ENCODE assay signal across 33 cellular contexts in genomic region chr9:110463499-110463898, GRCh38.
"Had no signal": no experiment of that assay in that cellular context is flagged by ENCODE, and none has a peak within 500 bp of the region (broad histone marks: within the 10 kb centered on the region; RNA-seq: fewer than 3 reads in every experiment).

No MANE protein-coding gene starts in this region.

- H3K36me3 ChIP-seq: adrenal gland, brain microvascular endothelial cell, breast epithelium had no signal

- H3K4me3 Mint-ChIP-seq: activated B cell treated with CpG ODN at 0.5 μM for 24 hours; activated CD4-positive, alpha-beta memory T cell treated with anti-CD3 and anti-CD28 coated beads for 36 hours; activated CD4-positive, alpha-beta T cell treated with anti-CD3 and anti-CD28 coated beads, Interleukin-2, amount 10 ng/mL, durations not matched to agents 24 days and 14 days; activated CD8-positive, alpha-beta T cell treated with anti-CD3 and anti-CD28 coated beads for 36 hours; activated naive CD4-positive, alpha-beta T cell treated with anti-CD3 and anti-CD28 coated beads for 36 hours; activated naive CD8-positive, alpha-beta T cell treated with anti-CD3 and anti-CD28 coated beads for 36 hours; activated T-cell treated with anti-CD3 and anti-CD28 coated beads, Interleukin-2, amount 50 U/mL, for 4 hours; activated T-cell treated with anti-CD3 and anti-CD28 coated beads, Interleukin-2, amount 50 U/mL, for 72 hours; activated T-helper 1 cell treated with anti-CD3 and anti-CD28 coated beads, Interleukin-12 subunit alpha, Interleukin-12 subunit beta, Interleukin-2, Interleukin-4 antibody, amounts not matched to agents 30 ng/mL and 10 ng/mL and 1 ng/mL, durations not matched to agents 14 hours and 24 hours and 36 hours; activated T-helper 17 cell treated with anti-CD3 and anti-CD28 coated beads, Interleukin-2, amount 50 U/mL, for 72 hours; T-helper 1 cell treated with Interleukin-12 subunit alpha and Interleukin-12 subunit beta and Interleukin-4 antibody, amounts not matched to agents 30 μg/mL and 1 μg/mL, for 36 hours; T-helper 2 cell treated with Interferon-gamma antibody and Interleukin-4, amounts not matched to agents 5 μg/mL and 100 μg/mL, for 36 hours had no signal

- H3K27ac ChIP-seq: adrenal gland, body of pancreas, brain microvascular endothelial cell, breast epithelium, VCaP had no signal

- DNase-seq: activated B cell treated with CpG ODN at 0.5 μM for 24 hours; activated CD4-positive, alpha-beta memory T cell treated with anti-CD3 and anti-CD28 coated beads for 36 hours; activated CD4-positive, alpha-beta T cell treated with anti-CD3 and anti-CD28 coated beads for 4 hours; activated CD4-positive, alpha-beta T cell treated with anti-CD3 and anti-CD28 coated beads, Interleukin-2, amount 10 ng/mL, durations not matched to agents 24 days and 14 days; activated CD4-positive, alpha-beta T cell treated with anti-CD3 and anti-CD28 coated beads, Interleukin-2, amount 50 U/mL, for 1 hour; activated CD4-positive, alpha-beta T cell treated with anti-CD3 and anti-CD28 coated beads, Interleukin-2, amount 50 U/mL, for 4 hours; activated CD4-positive, CD25-positive, alpha-beta regulatory T cell treated with anti-CD3 and anti-CD28 coated beads, Interleukin-2, amount 50 U/mL, for 72 hours; activated CD8-positive, alpha-beta memory T cell treated with anti-CD3 and anti-CD28 coated beads, Interleukin-2, amount 50 U/mL, for 4 hours; activated CD8-positive, alpha-beta T cell treated with anti-CD3 and anti-CD28 coated beads for 36 hours; activated effector memory CD4-positive, alpha-beta T cell treated with anti-CD3 and anti-CD28 coated beads, Interleukin-2, amount 50 U/mL, for 16 hours; activated gamma-delta T cell treated with Interleukin-2 at 50 U/mL for 16 hours; activated naive CD4-positive, alpha-beta T cell; activated naive CD4-positive, alpha-beta T cell treated with anti-CD3 and anti-CD28 coated beads for 36 hours; activated naive CD8-positive, alpha-beta T cell treated with anti-CD3 and anti-CD28 coated beads for 36 hours; activated T-cell treated with anti-CD3 and anti-CD28 coated beads for 4 hours; activated T-cell treated with anti-CD3 and anti-CD28 coated beads, Interleukin-2, amount 50 U/mL, for 1 hour; activated T-cell treated with anti-CD3 and anti-CD28 coated beads, Interleukin-2, amount 50 U/mL, for 4 hours; activated T-cell treated with anti-CD3 and anti-CD28 coated beads, Interleukin-2, amount 50 U/mL, for 72 hours; adrenal gland; amniotic stem cell; aorta; body of pancreas; brain microvascular endothelial cell; central memory CD4-positive, alpha-beta T cell; T-helper 2 cell; T-helper 9 cell had no signal

- H3K4me1 ChIP-seq: adrenal gland, body of pancreas, breast epithelium had no signal

- H3K4me1 Mint-ChIP-seq: activated B cell treated with CpG ODN at 0.5 μM for 24 hours; activated CD4-positive, alpha-beta T cell treated with anti-CD3 and anti-CD28 coated beads, Interleukin-2, amount 10 ng/mL, durations not matched to agents 24 days and 14 days; activated naive CD8-positive, alpha-beta T cell treated with anti-CD3 and anti-CD28 coated beads for 36 hours; activated T-helper 17 cell treated with anti-CD3 and anti-CD28 coated beads, Interleukin-2, amount 50 U/mL, for 72 hours had no signal

- H3K36me3 Mint-ChIP-seq: activated CD4-positive, alpha-beta memory T cell treated with anti-CD3 and anti-CD28 coated beads for 36 hours; activated naive CD4-positive, alpha-beta T cell treated with anti-CD3 and anti-CD28 coated beads, Interleukin-2, amount 50 U/mL, for 72 hours; activated naive CD8-positive, alpha-beta T cell treated with anti-CD3 and anti-CD28 coated beads for 36 hours had no signal

- H3K9me3 ChIP-seq: adrenal gland, body of pancreas, breast epithelium had no signal

- ATAC-seq: activated CD8-positive, alpha-beta T cell treated with anti-CD3 and anti-CD28 coated beads for 36 hours; activated naive CD4-positive, alpha-beta T cell treated with anti-CD3 and anti-CD28 coated beads, Interleukin-2, amount 50 U/mL, for 72 hours; activated T-cell treated with anti-CD3 and anti-CD28 coated beads, Interleukin-2, amount 50 U/mL, for 4 hours; activated T-cell treated with anti-CD3 and anti-CD28 coated beads, Interleukin-2, amount 50 U/mL, for 72 hours; activated T-helper 17 cell treated with anti-CD3 and anti-CD28 coated beads, Interleukin-2, amount 50 U/mL, for 72 hours; body of pancreas had no signal

- H3K9me3 Mint-ChIP-seq: activated B cell treated with CpG ODN at 0.5 μM for 24 hours; activated CD4-positive, alpha-beta memory T cell treated with anti-CD3 and anti-CD28 coated beads for 36 hours; activated CD4-positive, alpha-beta T cell treated with anti-CD3 and anti-CD28 coated beads, Interleukin-2, amount 10 ng/mL, durations not matched to agents 24 days and 14 days; activated CD8-positive, alpha-beta T cell treated with anti-CD3 and anti-CD28 coated beads for 36 hours; activated naive CD4-positive, alpha-beta T cell treated with anti-CD3 and anti-CD28 coated beads for 36 hours; activated naive CD4-positive, alpha-beta T cell treated with anti-CD3 and anti-CD28 coated beads, Interleukin-2, amount 50 U/mL, for 72 hours; activated naive CD8-positive, alpha-beta T cell treated with anti-CD3 and anti-CD28 coated beads for 36 hours; activated T-cell treated with anti-CD3 and anti-CD28 coated beads, Interleukin-2, amount 50 U/mL, for 4 hours; activated T-cell treated with anti-CD3 and anti-CD28 coated beads, Interleukin-2, amount 50 U/mL, for 72 hours; activated T-helper 1 cell treated with anti-CD3 and anti-CD28 coated beads, Interleukin-12 subunit alpha, Interleukin-12 subunit beta, Interleukin-2, Interleukin-4 antibody, amounts not matched to agents 30 ng/mL and 10 ng/mL and 1 ng/mL, durations not matched to agents 14 hours and 24 hours and 36 hours; activated T-helper 17 cell treated with anti-CD3 and anti-CD28 coated beads, Interleukin-2, amount 50 U/mL, for 72 hours; T-helper 1 cell treated with Interleukin-12 subunit alpha and Interleukin-12 subunit beta and Interleukin-4 antibody, amounts not matched to agents 30 μg/mL and 1 μg/mL, for 36 hours; T-helper 2 cell treated with Interferon-gamma antibody and Interleukin-4, amounts not matched to agents 5 μg/mL and 100 μg/mL, for 36 hours had no signal

- H3K4me3 ChIP-seq: adrenal gland, body of pancreas, breast epithelium had no signal

- H3K27me3 ChIP-seq: adrenal gland, body of pancreas, brain microvascular endothelial cell, breast epithelium had no signal

- H3K27me3 Mint-ChIP-seq: activated CD4-positive, alpha-beta memory T cell treated with anti-CD3 and anti-CD28 coated beads for 36 hours; activated CD8-positive, alpha-beta T cell treated with anti-CD3 and anti-CD28 coated beads for 36 hours; activated naive CD8-positive, alpha-beta T cell treated with anti-CD3 and anti-CD28 coated beads for 36 hours; activated T-helper 17 cell treated with anti-CD3 and anti-CD28 coated beads, Interleukin-2, amount 50 U/mL, for 72 hours had no signal

- H3K27ac Mint-ChIP-seq: activated B cell treated with CpG ODN at 0.5 μM for 24 hours; activated CD4-positive, alpha-beta memory T cell treated with anti-CD3 and anti-CD28 coated beads for 36 hours; activated CD4-positive, alpha-beta T cell treated with anti-CD3 and anti-CD28 coated beads, Interleukin-2, amount 10 ng/mL, durations not matched to agents 24 days and 14 days; activated CD8-positive, alpha-beta T cell treated with anti-CD3 and anti-CD28 coated beads for 36 hours; activated naive CD4-positive, alpha-beta T cell treated with anti-CD3 and anti-CD28 coated beads for 36 hours; activated naive CD4-positive, alpha-beta T cell treated with anti-CD3 and anti-CD28 coated beads, Interleukin-2, amount 50 U/mL, for 72 hours; activated naive CD8-positive, alpha-beta T cell treated with anti-CD3 and anti-CD28 coated beads for 36 hours; activated T-cell treated with anti-CD3 and anti-CD28 coated beads, Interleukin-2, amount 50 U/mL, for 72 hours; activated T-helper 1 cell treated with anti-CD3 and anti-CD28 coated beads, Interleukin-12 subunit alpha, Interleukin-12 subunit beta, Interleukin-2, Interleukin-4 antibody, amounts not matched to agents 30 ng/mL and 10 ng/mL and 1 ng/mL, durations not matched to agents 14 hours and 24 hours and 36 hours; activated T-helper 17 cell treated with anti-CD3 and anti-CD28 coated beads, Interleukin-2, amount 50 U/mL, for 72 hours; T-helper 1 cell treated with Interleukin-12 subunit alpha and Interleukin-12 subunit beta and Interleukin-4 antibody, amounts not matched to agents 30 μg/mL and 1 μg/mL, for 36 hours; T-helper 2 cell treated with Interferon-gamma antibody and Interleukin-4, amounts not matched to agents 5 μg/mL and 100 μg/mL, for 36 hours had no signal
